17 cellular contexts compared by ENCODE assay signal in the genomic region with DNA sequence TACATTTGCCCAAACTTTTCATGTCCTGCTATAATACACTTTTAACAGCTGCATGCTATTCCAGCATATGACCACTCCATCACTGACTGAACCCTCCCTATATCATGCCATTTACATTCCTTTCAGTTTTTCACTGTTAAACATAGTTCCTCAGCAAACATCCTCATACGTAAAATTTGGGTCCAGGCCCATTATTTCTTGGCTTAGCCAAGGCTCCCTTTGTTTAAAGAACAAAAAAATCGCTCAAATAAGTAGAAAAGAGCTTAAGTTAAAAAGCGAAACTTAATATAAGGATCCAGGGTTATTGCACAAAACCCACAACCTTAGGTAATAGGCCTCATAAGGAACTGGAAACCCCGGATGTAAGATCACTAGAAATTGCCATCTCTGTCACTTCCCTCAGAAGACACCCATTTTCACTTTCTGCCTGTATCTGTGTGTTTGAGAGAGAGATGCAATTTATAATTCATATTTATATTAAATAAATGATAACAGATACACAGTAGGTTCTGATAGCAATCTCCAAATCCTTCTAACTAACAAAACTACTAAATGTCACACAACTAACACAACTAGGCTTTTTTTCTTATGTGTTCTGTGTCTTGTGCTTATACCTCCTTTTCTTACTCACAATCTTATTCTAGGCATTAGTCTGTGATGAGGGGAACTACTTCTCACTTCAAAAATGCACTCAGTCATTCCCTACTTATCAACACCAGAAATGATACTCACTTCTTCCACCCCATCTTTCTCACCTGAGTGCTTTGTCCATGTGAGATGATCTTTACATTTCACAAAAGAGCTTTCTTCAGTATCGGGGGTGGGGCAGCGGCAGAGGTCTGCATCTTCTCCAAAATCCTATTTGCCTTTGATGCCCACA. TPM values are rescaled to one million over a fixed set of nuclear protein-coding genes. Genes with fewer than 3 reads are reported as not detected.
DNase-seq lines count a peak whose midpoint lies in the region; ATAC-seq, FAIRE-seq and TF ChIP-seq lines count a peak whose summit lies in the region.
"Had no signal": no experiment of that assay in that cellular context is flagged by ENCODE, and none has a peak within 500 bp of the region (broad histone marks: within the 10 kb centered on the region; RNA-seq: fewer than 3 reads in every experiment).

No MANE protein-coding gene starts in this region.

- H2BK15ac ChIP-seq in IMR-90 (ENCODE audit: low read depth, low read length) (0 out of 3 replicates have a peak overlapping the region, but pooled peaks have one; percentile 56), mesenchymal stem cell (ENCODE audit: low read depth, poor library complexity, severe bottlenecking) (no peak overlapping the region)

- H3K36me3 ChIP-seq in IMR-90 (ENCODE audit: control insufficient read depth, insufficient read depth, low read length) (no peaks in the 10 kb centered on the region), mesenchymal stem cell (ENCODE audit: control insufficient read depth in 1 of 2, insufficient read depth in 2 of 2, low read depth in 1 of 2, low read length in 2 of 2) (no peaks in the 10 kb centered on the region), MG63 (no peaks in the 10 kb centered on the region)

- no peak for TF ChIP-seq RAD21 in IMR-90 (IDR thresholded peaks at IDR 0.05; ENCODE audit: low read length)

- TF ChIP-seq CTCF in IMR-90 (conservative IDR thresholded peaks at IDR 0.05; ENCODE audit: low read depth, low read length), result no peak

- WGBS in IMR-90 (ENCODE audit: extremely low coverage in 2 of 2, insufficient read length in 1 of 2), 2 experiments, result no CpG with 5 or more reads among the region's 6 CpGs
- WGBS in mesenchymal stem cell, result 79% methylated on average over 4 of the region's 6 CpGs

- H2BK120ac ChIP-seq in IMR-90 (ENCODE audit: low read depth, low read length) (no peak overlapping the region), mesenchymal stem cell (ENCODE audit: low read depth, low read length) (peak overlapping the region; percentile 11)

- in situ Hi-C loops in IMR-90 (cut with MboI; ENCODE audit: low sequenced_read_pairs), result no loop called here

- H4K5ac ChIP-seq in IMR-90 (ENCODE audit: low read depth, low read length), result no peak overlapping the region

- H3K18ac ChIP-seq in IMR-90 (ENCODE audit: low read depth, low read length) (no peak overlapping the region), mesenchymal stem cell (ENCODE audit: low read depth in 1 of 2, low read length in 2 of 2) (no peak overlapping the region)

- no peak overlapping the region for H3K27ac ChIP-seq in IMR-90 (ENCODE audit: insufficient read depth, low read length)
- H3K27ac ChIP-seq in mesenchymal stem cell (ENCODE audit: low read length, poor library complexity, severe bottlenecking), result no peak overlapping the region
- H3K27ac ChIP-seq: VCaP had no signal

- H2AK9ac ChIP-seq in IMR-90 (replicated peaks; ENCODE audit: low read depth, low read length, poor library complexity), result no peak overlapping the region

- POLR2A ChIA-PET in IMR-90 (lab: Charles Lee; ENCODE audit: unreplicated experiment), result no interaction called here

- no peak overlapping the region for H2BK12ac ChIP-seq in mesenchymal stem cell (ENCODE audit: low read length in 2 of 2)

- H3K9me1 ChIP-seq in IMR-90 (ENCODE audit: insufficient read depth, low read length), result 0 out of 2 replicates have a peak, but pooled peaks cover 5% of the 10 kb centered on the region

- no peak overlapping the region for H3K56ac ChIP-seq in IMR-90 (ENCODE audit: extremely low read depth, insufficient read depth, low read length)

- H3K23ac ChIP-seq in IMR-90 (ENCODE audit: low read depth, low read length) (no peak overlapping the region), mesenchymal stem cell (ENCODE audit: low read length in 2 of 2) (no peak overlapping the region)

- peak; percentile 79 for ATAC-seq in GM19395 (IDR thresholded peaks at IDR 0.05; ENCODE audit: unreplicated experiment)
- no peak for ATAC-seq in IMR-90 (ENCODE audit: low read depth)
- ATAC-seq: left lobe of liver had no signal

- TF ChIP-seq POLR2A in IMR-90 (IDR thresholded peaks at IDR 0.05; ENCODE audit: low read depth, low read length) (no peak), GM12892 (IDR thresholded peaks at IDR 0.05; ENCODE audit: low read depth, low read length) (no peak)

- DNase-seq in IMR-90 (peak; percentile 6), SKM-1 (lab: John Stamatoyannopoulos, UW; ENCODE audit: unreplicated experiment) (peak; percentile 83), mesenchymal stem cell (peak; percentile 9), NCI-H2171 (lab: John Stamatoyannopoulos, UW) (no peak), GM12892 (ENCODE audit: insufficient read length) (no peak), HUDEP-2 (lab: John Stamatoyannopoulos, UW; ENCODE audit: unreplicated experiment in 76 of 76) (no peak), MG63 (no peak)
- DNase-seq: activated CD8-positive, alpha-beta memory T cell treated with anti-CD3 and anti-CD28 coated beads, Interleukin-2, amount 50 U/mL, for 4 hours; caudate nucleus; DND-41; GOT3; NCI-H1436 treated with DMSO at 0.1 percent for 48 hours; NCI-H526 treated with DMSO at 0.1 percent for 48 hours; small intestine had no signal

- H2BK5ac ChIP-seq in IMR-90 (ENCODE audit: low read depth, low read length, poor library complexity, severe bottlenecking), result no peak overlapping the region
- H2BK5ac ChIP-seq in mesenchymal stem cell (ENCODE audit: low read depth, low read length, poor library complexity, severe bottlenecking), result no peak overlapping the region

- no TSS peak for BruUV-seq in IMR-90 (replicated peaks; lab: Mats Ljungman, UMichigan)

- no peak overlapping the region for H3K14ac ChIP-seq in IMR-90 (replicated peaks; ENCODE audit: low read depth, low read length)
- H3K14ac ChIP-seq in mesenchymal stem cell (ENCODE audit: low read length in 2 of 2), result no peak overlapping the region

- intact Hi-C loops in IMR-90 (cut with micrococcal nuclease), result no loop called here

- H3K9ac ChIP-seq in IMR-90 (ENCODE audit: low read depth, low read length) (no peak overlapping the region), mesenchymal stem cell (ENCODE audit: low read length) (no peak overlapping the region)

- H3K4me2 ChIP-seq in IMR-90 (ENCODE audit: low read depth, low read length) (no peak overlapping the region), mesenchymal stem cell (ENCODE audit: low read length, poor library complexity, severe bottlenecking) (no peak overlapping the region)

- H3K4me3 ChIP-seq in IMR-90 (ENCODE audit: insufficient read depth, low read depth, low read length) (no peak overlapping the region), mesenchymal stem cell (ENCODE audit: insufficient read depth in 1 of 2, low read depth in 1 of 2, low read length in 2 of 2) (no peak overlapping the region), MG63 (no peak overlapping the region)

- no peaks in the 10 kb centered on the region for H3K27me3 ChIP-seq in IMR-90 (ENCODE audit: control insufficient read depth, insufficient read depth, low read length)
- H3K27me3 ChIP-seq in mesenchymal stem cell (ENCODE audit: control insufficient read depth in 1 of 2, insufficient read depth in 1 of 2, low read length in 2 of 2), result no peaks in the 10 kb centered on the region
- H3K27me3 ChIP-seq in MG63, result no peaks in the 10 kb centered on the region

- H2AFZ ChIP-seq in IMR-90 (replicated peaks; ENCODE audit: low read length, poor library complexity) (no peak overlapping the region), mesenchymal stem cell (ENCODE audit: low read depth, low read length) (no peak overlapping the region)

- dilution Hi-C loops in IMR-90 (cut with HindIII; ENCODE audit: low sequenced_read_pairs, unreplicated experiment), result no loop called here

- H3K79me1 ChIP-seq in IMR-90 (ENCODE audit: low read depth in 1 of 2, low read length in 2 of 2) (no peaks in the 10 kb centered on the region), mesenchymal stem cell (replicated peaks; ENCODE audit: low read length, poor library complexity, severe bottlenecking) (no peaks in the 10 kb centered on the region)

- FAIRE-seq in GM12892 (lab: Jason Lieb, UNC), result no peak
- FAIRE-seq: small intestine had no signal

- no peak overlapping the region for H4K8ac ChIP-seq in IMR-90 (ENCODE audit: low read depth in 2 of 2, low read length in 2 of 2)
- H4K8ac ChIP-seq in mesenchymal stem cell (ENCODE audit: low read length), result no peak overlapping the region

- no peak overlapping the region for H2AK5ac ChIP-seq in IMR-90 (ENCODE audit: low read depth, low read length)
- H2AK5ac ChIP-seq in mesenchymal stem cell (ENCODE audit: low read length, severe bottlenecking), result peak overlapping the region; percentile 52

- H3K4ac ChIP-seq in IMR-90 (ENCODE audit: low read depth, low read length), result no peak overlapping the region
- no peak overlapping the region for H3K4ac ChIP-seq in mesenchymal stem cell (ENCODE audit: low read depth in 1 of 2, low read length in 2 of 2)

- no peak overlapping the region for H4K91ac ChIP-seq in IMR-90 (ENCODE audit: insufficient read depth, low read depth, low read length)
- no peak overlapping the region for H4K91ac ChIP-seq in mesenchymal stem cell (ENCODE audit: low read length)

- CTCF ChIA-PET in IMR-90 (lab: Yijun Ruan, JAX), result no interaction called here

- no peak overlapping the region for H2BK20ac ChIP-seq in IMR-90 (ENCODE audit: low read depth, low read length)

- no peaks in the 10 kb centered on the region; the same call in 1 of the 2 replicates for H3K4me1 ChIP-seq in IMR-90 (ENCODE audit: control insufficient read depth, insufficient read depth, low read length)
- peaks cover 4% of the 10 kb centered on the region for H3K4me1 ChIP-seq in mesenchymal stem cell (ENCODE audit: control insufficient read depth, insufficient read depth, low read depth, low read length)

- no peaks in the 10 kb centered on the region for H3K9me3 ChIP-seq in IMR-90 (ENCODE audit: control insufficient read depth, insufficient read depth, low read length)
- no peaks in the 10 kb centered on the region for H3K9me3 ChIP-seq in mesenchymal stem cell (ENCODE audit: control insufficient read depth, low read length)
- H3K9me3 ChIP-seq in MG63, result no peaks in the 10 kb centered on the region

- no peaks in the 10 kb centered on the region for H4K20me1 ChIP-seq in IMR-90 (ENCODE audit: insufficient read depth, low read length)

TF ChIP-seq in IMR-90, 13 proteins besides CTCF, POLR2A, EP300 and RAD21 (continues in another document):
- no peak for TF ChIP-seq FOS (IDR thresholded peaks at IDR 0.05; ENCODE audit: low read depth, low read length)
- TF ChIP-seq MAZ (IDR thresholded peaks at IDR 0.05; ENCODE audit: borderline replicate concordance, low read depth, low read length), result no peak

RNA-seq across cellular contexts. Expression of a gene that starts 59.9 kb away (rescaled TPM):
- under 0.01 and 0.28 TPM in 2 replicates for total RNA-seq in IMR-90 (2012; rRNA removed)
- 0.19 and 0.24 TPM in 2 replicates for polyA plus RNA-seq in IMR-90 (2012; rRNA removed)
- polyA plus RNA-seq in IMR-90 (2012; cell fraction: cytosol; rRNA removed), result 0.12 and 0.45 TPM in 2 replicates
- 0.04 and 0.14 TPM in 2 replicates for polyA plus RNA-seq in IMR-90 (2012; cell fraction: nucleus; rRNA removed; ENCODE audit: low replicate concordance)
- polyA plus RNA-seq in mesenchymal stem cell (2013, experiment 1 of 2), result 2.3 TPM
- polyA plus RNA-seq in mesenchymal stem cell (2013, experiment 2 of 2), result 2.5 TPM
- 2.4 TPM for polyA plus RNA-seq in GM12892 (2012; ENCODE audit: missing spikeins)
- total RNA-seq in MG63 (2014; rRNA removed; shearing (Covaris generic); ENCODE audit: low replicate concordance), result 1.2 and 3.7 TPM in 2 replicates

Comparison
In these comparisons a context has a peak if more than half of its experiments do, and no peak if none do; other contexts are left out.
1. DNase-seq: peak in IMR-90 (single experiment), SKM-1 (single experiment) and mesenchymal stem cell (single experiment); none in NCI-H2171 (single experiment), GM12892 (single experiment), HUDEP-2 (0 of 76) and MG63 (single experiment).